ENCODE assay signal across 1 cellular context in genomic region chr20:44123251-44123650, GRCh38.
TF ChIP-seq lines count a peak whose summit lies in the region.

No MANE protein-coding gene starts in this region.

TF ChIP-seq in H1, 55 proteins besides CTCF, POLR2A, EP300 and RAD21 (continued from another document):
- TF ChIP-seq CHD7 (IDR thresholded peaks at IDR 0.05; ENCODE audit: insufficient replicate concordance, low read length) = no peak
- no peak for TF ChIP-seq HDAC2 (IDR thresholded peaks at IDR 0.05; ENCODE audit: borderline replicate concordance in 1 of 2, low read depth in 2 of 2, low read length in 2 of 2)
- no peak for TF ChIP-seq ATF2 (IDR thresholded peaks at IDR 0.05; ENCODE audit: low read length)
- TF ChIP-seq KDM4A (IDR thresholded peaks at IDR 0.05; ENCODE audit: low read depth, low read length, severe bottlenecking) = no peak
- TF ChIP-seq POU5F1 (IDR thresholded peaks at IDR 0.05; ENCODE audit: low read depth, low read length) = no peak
- TF ChIP-seq MAX (IDR thresholded peaks at IDR 0.05) = no peak
- TF ChIP-seq CBX8 (IDR thresholded peaks at IDR 0.05; ENCODE audit: borderline replicate concordance, low read depth, low read length) = no peak
TF ChIP-seq in H1: peak in this region for 0.
